In the genomic region with DNA sequence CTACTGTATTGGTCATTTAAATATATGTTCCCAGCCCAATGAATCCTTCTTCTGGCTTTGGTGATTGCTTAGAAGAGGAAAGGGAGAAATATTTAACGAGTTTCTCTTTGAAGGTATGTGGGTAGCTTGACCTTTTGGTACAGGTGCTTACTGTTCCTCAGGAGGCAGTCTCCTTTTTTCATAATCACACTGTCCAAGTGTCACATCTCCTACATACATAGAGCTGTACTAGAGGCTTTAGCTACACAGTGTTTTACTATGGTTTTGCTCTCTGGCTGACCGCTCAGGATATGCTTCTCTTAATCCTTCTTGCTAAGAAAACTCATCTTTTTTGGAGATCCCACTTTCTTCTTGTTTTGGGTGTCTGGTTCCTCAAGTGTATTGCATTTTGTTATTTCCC, we compare ENCODE assay signal across 1 cellular context.
TF ChIP-seq lines count a peak whose summit lies in the region.

No MANE protein-coding gene starts in this region.

TF ChIP-seq in A549, 52 proteins besides CTCF, POLR2A, EP300 and RAD21 (continued from another document):
- TF ChIP-seq REST (IDR thresholded peaks at IDR 0.05) (no peak), SMC3 (IDR thresholded peaks at IDR 0.05) (no peak), MYC (IDR thresholded peaks at IDR 0.05; ENCODE audit: borderline replicate concordance, low read length) (no peak), FOSB (CRISPR knock-in tag; IDR thresholded peaks at IDR 0.05) (no peak), BCL3 (IDR thresholded peaks at IDR 0.05) (no peak), CHD4 (IDR thresholded peaks at IDR 0.05; ENCODE audit: borderline replicate concordance) (no peak), RNF2 (IDR thresholded peaks at IDR 0.05; ENCODE audit: borderline replicate concordance, low read depth) (no peak), ESRRA (IDR thresholded peaks at IDR 0.05; ENCODE audit: borderline replicate concordance, low read length) (no peak), TP53 (CRISPR knock-in tag; IDR thresholded peaks at IDR 0.05) (no peak), TFCP2L1 (CRISPR knock-in tag; IDR thresholded peaks at IDR 0.05) (no peak)
- TF ChIP-seq, protein P1, sequence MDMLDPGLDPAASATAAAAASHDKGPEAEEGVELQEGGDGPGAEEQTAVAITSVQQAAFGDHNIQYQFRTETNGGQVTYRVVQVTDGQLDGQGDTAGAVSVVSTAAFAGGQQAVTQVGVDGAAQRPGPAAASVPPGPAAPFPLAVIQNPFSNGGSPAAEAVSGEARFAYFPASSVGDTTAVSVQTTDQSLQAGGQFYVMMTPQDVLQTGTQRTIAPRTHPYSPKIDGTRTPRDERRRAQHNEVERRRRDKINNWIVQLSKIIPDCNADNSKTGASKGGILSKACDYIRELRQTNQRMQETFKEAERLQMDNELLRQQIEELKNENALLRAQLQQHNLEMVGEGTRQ (IDR thresholded peaks at IDR 0.05), result no peak
- TF ChIP-seq, protein P2, sequence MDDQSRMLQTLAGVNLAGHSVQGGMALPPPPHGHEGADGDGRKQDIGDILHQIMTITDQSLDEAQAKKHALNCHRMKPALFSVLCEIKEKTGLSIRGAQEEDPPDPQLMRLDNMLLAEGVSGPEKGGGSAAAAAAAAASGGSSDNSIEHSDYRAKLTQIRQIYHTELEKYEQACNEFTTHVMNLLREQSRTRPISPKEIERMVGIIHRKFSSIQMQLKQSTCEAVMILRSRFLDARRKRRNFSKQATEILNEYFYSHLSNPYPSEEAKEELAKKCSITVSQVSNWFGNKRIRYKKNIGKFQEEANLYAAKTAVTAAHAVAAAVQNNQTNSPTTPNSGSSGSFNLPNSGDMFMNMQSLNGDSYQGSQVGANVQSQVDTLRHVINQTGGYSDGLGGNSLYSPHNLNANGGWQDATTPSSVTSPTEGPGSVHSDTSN (IDR thresholded peaks at IDR 0.05), result no peak
- TF ChIP-seq, protein P3, sequence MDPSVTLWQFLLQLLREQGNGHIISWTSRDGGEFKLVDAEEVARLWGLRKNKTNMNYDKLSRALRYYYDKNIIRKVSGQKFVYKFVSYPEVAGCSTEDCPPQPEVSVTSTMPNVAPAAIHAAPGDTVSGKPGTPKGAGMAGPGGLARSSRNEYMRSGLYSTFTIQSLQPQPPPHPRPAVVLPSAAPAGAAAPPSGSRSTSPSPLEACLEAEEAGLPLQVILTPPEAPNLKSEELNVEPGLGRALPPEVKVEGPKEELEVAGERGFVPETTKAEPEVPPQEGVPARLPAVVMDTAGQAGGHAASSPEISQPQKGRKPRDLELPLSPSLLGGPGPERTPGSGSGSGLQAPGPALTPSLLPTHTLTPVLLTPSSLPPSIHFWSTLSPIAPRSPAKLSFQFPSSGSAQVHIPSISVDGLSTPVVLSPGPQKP (IDR thresholded peaks at IDR 0.05; ENCODE audit: low read depth, low read length), result no peak
TF ChIP-seq in A549: peak in this region for 0.
